8 cellular contexts compared by ENCODE assay signal in the genomic region with DNA sequence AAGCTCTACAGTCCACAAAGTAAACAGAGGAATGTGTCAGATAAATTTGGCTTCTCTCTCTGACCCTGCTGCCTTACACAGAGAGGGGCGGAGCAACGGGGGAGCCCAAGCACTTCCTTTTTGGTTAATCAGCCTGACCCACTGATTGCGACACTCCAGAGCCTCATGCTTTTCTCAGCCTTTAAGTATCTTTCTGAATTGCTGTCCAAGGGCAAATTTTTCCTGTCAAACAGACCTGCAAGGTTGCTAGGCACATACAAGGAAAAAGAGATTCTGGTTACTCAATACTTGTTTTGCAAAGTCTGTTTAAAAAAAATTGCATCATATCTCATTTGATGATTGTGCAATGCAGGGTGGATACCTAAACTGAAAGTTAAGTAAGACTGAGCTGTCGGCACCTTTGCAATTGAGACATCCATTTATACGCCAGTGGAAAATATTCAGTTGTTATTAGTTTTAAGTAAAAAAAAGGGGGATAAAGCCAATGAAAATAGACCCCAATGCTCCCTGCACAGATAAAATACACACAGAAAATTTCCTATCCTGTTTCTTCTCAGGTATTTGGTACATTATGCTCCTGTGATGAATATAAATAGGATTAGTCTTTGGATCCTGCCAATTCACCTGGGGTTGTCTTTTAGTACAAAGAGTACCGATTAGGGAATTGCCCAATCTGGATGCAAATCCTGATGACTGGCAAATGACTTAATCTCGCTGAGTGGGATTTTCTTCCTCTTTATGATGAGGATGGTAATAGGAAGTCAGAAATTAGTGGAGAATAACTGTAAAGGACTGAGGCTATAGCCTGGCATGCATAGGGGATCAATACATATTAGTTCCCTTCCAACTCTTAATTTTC.
DNase-seq lines count a peak whose midpoint lies in the region; TF ChIP-seq lines count a peak whose summit lies in the region.

No MANE protein-coding gene starts in this region.

- no peaks in the 10 kb centered on the region for H3K36me3 Mint-ChIP-seq in dendritic cell treated with granulocyte-macrophage colony-stimulating factor and Interleukin-4, amounts not matched to agents 40 ng/mL and 50 ng/mL, for 4 days (ENCODE audit: low read depth)
- no peaks in the 10 kb centered on the region for H3K36me3 Mint-ChIP-seq in mesothelial cell of epicardium

- no peaks in the 10 kb centered on the region for H3K27me3 Mint-ChIP-seq in dendritic cell treated with granulocyte-macrophage colony-stimulating factor and Interleukin-4, amounts not matched to agents 40 ng/mL and 50 ng/mL, for 4 days
- no peaks in the 10 kb centered on the region for H3K27me3 Mint-ChIP-seq in mesothelial cell of epicardium (ENCODE audit: low read depth)

- no peak overlapping the region for H3K27ac Mint-ChIP-seq in dendritic cell treated with granulocyte-macrophage colony-stimulating factor and Interleukin-4, amounts not matched to agents 40 ng/mL and 50 ng/mL, for 4 days
- H3K27ac Mint-ChIP-seq in mesothelial cell of epicardium = peak overlapping the region; percentile 59

- H3K4me1 Mint-ChIP-seq in dendritic cell treated with granulocyte-macrophage colony-stimulating factor and Interleukin-4, amounts not matched to agents 40 ng/mL and 50 ng/mL, for 4 days (ENCODE audit: low read depth) = peaks cover 36% of the 10 kb centered on the region
- peaks cover 21% of the 10 kb centered on the region for H3K4me1 Mint-ChIP-seq in mesothelial cell of epicardium

- intact Hi-C loops in dendritic cell treated with granulocyte-macrophage colony-stimulating factor and Interleukin-4, amounts not matched to agents 40 ng/mL and 50 ng/mL, for 4 days (cut with micrococcal nuclease) = loop anchor here (10.0 kb wide), 1 partner anchor 592 kb away; no protein-coding TSS in a partner anchor

- peak; percentile 100 for DNase-seq in HCEC 1CT
- peak; percentile 96 for DNase-seq in M059J (ENCODE audit: low read depth)
- peak; percentile 40 to 46 for DNase-seq in activated CD4-positive, alpha-beta T cell treated with anti-CD3 and anti-CD28 coated beads for 24 hours (ENCODE audit: low read depth in 2 of 2)
- no peak for DNase-seq in mesothelial cell of epicardium (ENCODE audit: low spot score in 2 of 2, unreplicated experiment in 2 of 2)
- DNase-seq in stimulated activated CD8-positive, alpha-beta memory T cell treated with anti-CD3 and anti-CD28 coated beads, Interleukin-4, amount 100 ng/mL, for 4 hours (ENCODE audit: low read depth in 2 of 2, low spot score in 1 of 2) = peak; percentile 37 to 50
- no peak for DNase-seq in cerebellar nuclear complex (lab: John Stamatoyannopoulos, UW)

- H3K4me3 ChIP-seq in GM08714 (ENCODE audit: low read length) = peak overlapping the region; percentile 34; the same call in 1 of the 2 replicates

- no peaks in the 10 kb centered on the region for H3K9me3 Mint-ChIP-seq in dendritic cell treated with granulocyte-macrophage colony-stimulating factor and Interleukin-4, amounts not matched to agents 40 ng/mL and 50 ng/mL, for 4 days
- H3K9me3 Mint-ChIP-seq in mesothelial cell of epicardium = peaks cover 14% of the 10 kb centered on the region

- no peak for TF ChIP-seq CTCF in mesothelial cell of epicardium (IDR thresholded peaks at IDR 0.05; ENCODE audit: unreplicated experiment)

- H3K4me3 Mint-ChIP-seq in dendritic cell treated with granulocyte-macrophage colony-stimulating factor and Interleukin-4, amounts not matched to agents 40 ng/mL and 50 ng/mL, for 4 days = peak overlapping the region; percentile 32
- no peak overlapping the region for H3K4me3 Mint-ChIP-seq in mesothelial cell of epicardium

Comparison
In these comparisons a context has a peak if more than half of its experiments do, and no peak if none do; other contexts are left out.
1. DNase-seq: peak in HCEC 1CT (single experiment), M059J (single experiment), activated CD4-positive, alpha-beta T cell treated with anti-CD3 and anti-CD28 coated beads for 24 hours (2 of 2) and stimulated activated CD8-positive, alpha-beta memory T cell treated with anti-CD3 and anti-CD28 coated beads, Interleukin-4, amount 100 ng/mL, for 4 hours (2 of 2); none in mesothelial cell of epicardium (0 of 2) and cerebellar nuclear complex (0 of 2).